Comparison of ENCODE assay signal across 12 cellular contexts in genomic region chr1:167052389-167052788, GRCh38. TPM values are rescaled to one million over a fixed set of nuclear protein-coding genes. Genes with fewer than 3 reads are reported as not detected.
DNase-seq lines count a peak whose midpoint lies in the region; ATAC-seq and TF ChIP-seq lines count a peak whose summit lies in the region.
"Had no signal": no experiment of that assay in that cellular context is flagged by ENCODE, and none has a peak within 500 bp of the region (broad histone marks: within the 10 kb centered on the region; RNA-seq: fewer than 3 reads in every experiment).

No MANE protein-coding gene starts in this region.

- no peak overlapping the region for H3K27ac ChIP-seq in fibroblast of lung (ENCODE audit: insufficient read depth, low read length)
- H3K27ac ChIP-seq: BLaER1 had no signal

- DNase-seq in NCI-H1092 treated with DMSO at 0.1 percent for 48 hours (lab: John Stamatoyannopoulos, UW) (peak; percentile 12), NCI-H1092 (lab: John Stamatoyannopoulos, UW) (no peak), NT2/D1 (ENCODE audit: low read depth, low spot score) (peak; percentile 57), fibroblast of lung (ENCODE audit: low read depth in 2 of 2) (no peak), renal cortical epithelial cell (ENCODE audit: low read depth) (peak; percentile 35), DMS114 treated with DMSO at 0.1 percent for 48 hours (lab: John Stamatoyannopoulos, UW; ENCODE audit: unreplicated experiment) (no peak)
- DNase-seq in effector CD8-positive, alpha-beta T cell (lab: John Stamatoyannopoulos, UW): no peak
- no peak for DNase-seq in activated CD8-positive, alpha-beta memory T cell treated with anti-CD3 and anti-CD28 coated beads, Interleukin-2, amount 10 ng/mL, durations not matched to agents 7 days and 5 days
- DNase-seq: activated CD4-positive, alpha-beta memory T cell treated with anti-CD3 and anti-CD28 coated beads for 36 hours; NCI-H1105 treated with DMSO at 0.1 percent for 48 hours had no signal

- no peaks in the 10 kb centered on the region for H4K20me1 ChIP-seq in fibroblast of lung (ENCODE audit: control insufficient read depth, extremely low read depth, insufficient read depth, low read length)
- H4K20me1 ChIP-seq: BLaER1 had no signal

- H3K4me3 ChIP-seq in NT2/D1 (ENCODE audit: insufficient read length, low read depth): no peak overlapping the region
- no peak overlapping the region for H3K4me3 ChIP-seq in fibroblast of lung (replicated peaks in 1 of 4; ENCODE audit: control extremely low read depth in 1 of 4, insufficient read depth in 1 of 4, low read depth in 3 of 4, low read length in 4 of 4)
- H3K4me3 ChIP-seq: BLaER1 had no signal

- H3K27me3 ChIP-seq in NT2/D1 (ENCODE audit: insufficient read depth, insufficient read length): no peaks in the 10 kb centered on the region
- no peaks in the 10 kb centered on the region for H3K27me3 ChIP-seq in fibroblast of lung (ENCODE audit: control insufficient read depth, insufficient read depth, low read length)
- H3K27me3 ChIP-seq: BLaER1 had no signal

- H3K9me3 Mint-ChIP-seq in activated CD8-positive, alpha-beta memory T cell treated with anti-CD3 and anti-CD28 coated beads, Interleukin-2, amount 10 ng/mL, durations not matched to agents 7 days and 5 days (ENCODE audit: low read depth): no peaks in the 10 kb centered on the region
- H3K9me3 Mint-ChIP-seq: activated CD4-positive, alpha-beta memory T cell treated with anti-CD3 and anti-CD28 coated beads for 36 hours had no signal

- peak; percentile 31 to 51 for TF ChIP-seq CTCF in fibroblast of lung (conservative IDR thresholded peaks at IDR 0.05 in 1 of 2, IDR thresholded peaks at IDR 0.05 in 1 of 2; ENCODE audit: low read depth in 1 of 2, low read length in 2 of 2)

- no peaks in the 10 kb centered on the region for H3K79me2 ChIP-seq in fibroblast of lung (ENCODE audit: control insufficient read depth, insufficient read depth, low read length)

- H3K9me3 ChIP-seq in NT2/D1 (ENCODE audit: insufficient read depth, low read length) (0 out of 2 replicates have a peak, but pooled peaks cover 5% of the 10 kb centered on the region), fibroblast of lung (ENCODE audit: control insufficient read depth, insufficient read depth, low read depth, low read length) (no peaks in the 10 kb centered on the region)
- H3K9me3 ChIP-seq: BLaER1 had no signal

- H2AFZ ChIP-seq in fibroblast of lung (ENCODE audit: low read length): no peak overlapping the region

- H3K27ac Mint-ChIP-seq in activated CD8-positive, alpha-beta memory T cell treated with anti-CD3 and anti-CD28 coated beads, Interleukin-2, amount 10 ng/mL, durations not matched to agents 7 days and 5 days: no peak overlapping the region
- H3K27ac Mint-ChIP-seq: activated CD4-positive, alpha-beta memory T cell treated with anti-CD3 and anti-CD28 coated beads for 36 hours had no signal

- H3K4me1 ChIP-seq in NT2/D1 (ENCODE audit: insufficient read depth, insufficient read length): peaks cover 7% of the 10 kb centered on the region
- no peaks in the 10 kb centered on the region for H3K4me1 ChIP-seq in fibroblast of lung (ENCODE audit: control insufficient read depth, extremely low read depth, insufficient read depth, low read length)
- H3K4me1 ChIP-seq: BLaER1 had no signal

- H3K4me2 ChIP-seq in fibroblast of lung (ENCODE audit: extremely low read depth, insufficient read depth, low read length): no peak overlapping the region
- H3K4me2 ChIP-seq: BLaER1 had no signal

- H3K9ac ChIP-seq in NT2/D1 (ENCODE audit: insufficient read length, low read depth): no peak overlapping the region
- no peak overlapping the region for H3K9ac ChIP-seq in fibroblast of lung (ENCODE audit: insufficient read depth, low read length)
- H3K9ac ChIP-seq: BLaER1 had no signal

- CTCF ChIA-PET in activated CD8-positive, alpha-beta memory T cell treated with anti-CD3 and anti-CD28 coated beads, Interleukin-2, amount 10 ng/mL, durations not matched to agents 7 days and 5 days (lab: Charles Lee): interaction anchor here (1.3 to 18.6 kb wide), 2 partner anchors 134 to 145 kb away, joined by 3 to 690 read pairs; no protein-coding TSS in a partner anchor

- H3K4me3 Mint-ChIP-seq in activated CD8-positive, alpha-beta memory T cell treated with anti-CD3 and anti-CD28 coated beads, Interleukin-2, amount 10 ng/mL, durations not matched to agents 7 days and 5 days: no peak overlapping the region
- H3K4me3 Mint-ChIP-seq: activated CD4-positive, alpha-beta memory T cell treated with anti-CD3 and anti-CD28 coated beads for 36 hours had no signal

- no peaks in the 10 kb centered on the region for H3K36me3 Mint-ChIP-seq in activated CD8-positive, alpha-beta memory T cell treated with anti-CD3 and anti-CD28 coated beads, Interleukin-2, amount 10 ng/mL, durations not matched to agents 7 days and 5 days

- no peak for ATAC-seq in activated CD8-positive, alpha-beta memory T cell treated with anti-CD3 and anti-CD28 coated beads, Interleukin-2, amount 10 ng/mL, durations not matched to agents 7 days and 5 days

- H3K36me3 ChIP-seq in NT2/D1 (ENCODE audit: insufficient read depth, insufficient read length, low read length) (peaks cover 7% of the 10 kb centered on the region), fibroblast of lung (ENCODE audit: control insufficient read depth, insufficient read depth, low read length) (no peaks in the 10 kb centered on the region)
- H3K36me3 ChIP-seq: BLaER1 had no signal

- H3K27me3 Mint-ChIP-seq in activated CD8-positive, alpha-beta memory T cell treated with anti-CD3 and anti-CD28 coated beads, Interleukin-2, amount 10 ng/mL, durations not matched to agents 7 days and 5 days: peaks cover 9% of the 10 kb centered on the region
- H3K27me3 Mint-ChIP-seq: activated CD4-positive, alpha-beta memory T cell treated with anti-CD3 and anti-CD28 coated beads for 36 hours had no signal

- peaks cover 23% of the 10 kb centered on the region for H3K4me1 Mint-ChIP-seq in activated CD8-positive, alpha-beta memory T cell treated with anti-CD3 and anti-CD28 coated beads, Interleukin-2, amount 10 ng/mL, durations not matched to agents 7 days and 5 days

RNA-seq across cellular contexts. Expression of gene GPA33, which starts 37.8 kb away (rescaled TPM):
- not detected in 2 replicates for total RNA-seq in fibroblast of lung
- not detected in 2 replicates for polyA plus RNA-seq in fibroblast of lung
- polyA plus RNA-seq in fibroblast of lung (2012): not detected in 2 replicates
- not detected in 2 replicates for polyA minus RNA-seq in fibroblast of lung (ENCODE audit: low replicate concordance)
- total RNA-seq in renal cortical epithelial cell: 0.10 and 0.17 TPM in 2 replicates
- total RNA-seq in activated CD8-positive, alpha-beta memory T cell treated with anti-CD3 and anti-CD28 coated beads, Interleukin-2, amount 10 ng/mL, durations not matched to agents 7 days and 5 days: under 1 TPM; 0.21 to 0.64 TPM
- total RNA-seq: posterior vena cava had no signal

RNA-seq across cellular contexts. Expression of gene STYXL2, which starts 41.5 kb away (rescaled TPM):
- total RNA-seq in fibroblast of lung (not detected in 2 replicates), renal cortical epithelial cell (0.05 TPM in 1 of 2 replicates, not detected in the other)
- not detected in 2 replicates for polyA plus RNA-seq in fibroblast of lung
- polyA plus RNA-seq in fibroblast of lung (2012): not detected in 2 replicates
- polyA minus RNA-seq in fibroblast of lung (ENCODE audit: low replicate concordance): not detected in 2 replicates
- total RNA-seq in activated CD8-positive, alpha-beta memory T cell treated with anti-CD3 and anti-CD28 coated beads, Interleukin-2, amount 10 ng/mL, durations not matched to agents 7 days and 5 days: not detected
- total RNA-seq: activated CD4-positive, alpha-beta memory T cell treated with anti-CD3 and anti-CD28 coated beads for 36 hours had no signal

Comparison
In these comparisons a context has a peak if more than half of its experiments do, and no peak if none do; other contexts are left out.
1. DNase-seq: peak in NCI-H1092 treated with DMSO at 0.1 percent for 48 hours (single experiment), NT2/D1 (single experiment) and renal cortical epithelial cell (single experiment); none in NCI-H1092 (single experiment), fibroblast of lung (0 of 2), effector CD8-positive, alpha-beta T cell (single experiment), DMS114 treated with DMSO at 0.1 percent for 48 hours (single experiment) and activated CD8-positive, alpha-beta memory T cell treated with anti-CD3 and anti-CD28 coated beads, Interleukin-2, amount 10 ng/mL, durations not matched to agents 7 days and 5 days (single experiment).